Comparison of ENCODE assay signal across 8 cellular contexts in the genomic region with DNA sequence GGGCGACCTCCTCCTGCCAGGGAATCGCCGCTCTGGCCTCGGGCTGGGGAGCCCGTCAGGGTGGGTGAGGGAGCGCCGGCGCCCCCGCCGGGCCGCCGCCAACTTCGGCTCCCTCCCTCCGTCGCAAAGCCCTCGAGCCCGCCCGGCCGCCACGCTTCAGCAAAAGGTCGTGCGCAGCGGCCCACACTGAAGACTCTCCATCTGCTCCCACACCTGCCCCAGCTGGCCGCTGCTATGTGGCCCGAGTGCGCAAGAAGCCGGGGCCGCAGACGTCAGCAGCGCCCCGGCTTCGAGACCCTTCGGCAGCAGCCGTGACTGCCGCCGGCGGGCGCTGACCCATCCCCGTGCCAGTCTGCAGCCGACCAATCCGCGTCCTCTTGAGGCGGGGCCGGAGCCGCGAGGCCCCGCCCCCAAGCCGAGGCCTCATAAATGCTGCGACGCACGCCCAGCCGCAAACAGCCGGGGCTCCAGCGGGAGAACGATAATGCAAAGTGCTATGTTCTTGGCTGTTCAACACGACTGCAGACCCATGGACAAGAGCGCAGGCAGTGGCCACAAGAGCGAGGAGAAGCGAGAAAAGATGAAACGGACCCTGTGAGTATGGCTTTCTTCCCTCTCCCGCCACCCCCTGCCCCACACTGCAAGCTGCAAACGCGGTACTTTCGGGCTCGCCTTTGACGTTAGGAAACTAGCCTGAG. TPM values are rescaled to one million over a fixed set of nuclear protein-coding genes. Genes with fewer than 3 reads are reported as not detected.
DNase-seq lines count a peak whose midpoint lies in the region; ATAC-seq, FAIRE-seq and TF ChIP-seq lines count a peak whose summit lies in the region.

TSS of gene RGS2 (plus strand) at position 452 of the 698 bp plus-strand sequence. CDS start at position 485, 33 bp downstream.

- no peaks in the 10 kb centered on the region for H4K20me1 ChIP-seq in OCI-LY1 (ENCODE audit: insufficient read depth, low read length)

- H3K4me2 ChIP-seq in OCI-LY1 (ENCODE audit: low read length) = peak within 1 kb of the TSS; percentile 93

- peak within 1 kb of the TSS; percentile 77 for H2AFZ ChIP-seq in OCI-LY1 (ENCODE audit: low read length)

- peak; percentile 87 for DNase-seq in D721Med (ENCODE audit: insufficient read length, low spot score)
- DNase-seq in activated T-cell treated with anti-CD3 and anti-CD28 coated beads for 24 hours (ENCODE audit: low read depth) = peak; percentile 80
- no peak for DNase-seq in epithelial cell of prostate (ENCODE audit: low read depth, low spot score)
- peak; percentile 94 for DNase-seq in mucosa of gallbladder (ENCODE audit: low spot score)
- DNase-seq in stimulated activated CD8-positive, alpha-beta memory T cell treated with anti-CD3 and anti-CD28 coated beads, Interleukin-4, amount 100 ng/mL, for 24 hours (ENCODE audit: low read depth) = peak; percentile 81

- peaks cover 8% of the 10 kb centered on the region; the same call in 1 of the 2 replicates for H3K27me3 ChIP-seq in HUES6 (ENCODE audit: control insufficient read depth, insufficient read depth, low read length)
- no peaks in the 10 kb centered on the region for H3K27me3 ChIP-seq in OCI-LY1 (ENCODE audit: insufficient read depth, low read length)

- H3K27ac ChIP-seq in HUES6 (ENCODE audit: low read depth, low read length) (peak within 1 kb of the TSS; percentile 22; the same call in 1 of the 2 replicates), OCI-LY1 (ENCODE audit: low read depth, low read length, poor library complexity, severe bottlenecking) (peak within 1 kb of the TSS; percentile 88), epithelial cell of prostate (peak within 1 kb of the TSS; percentile 74)

- H3K4me1 ChIP-seq in HUES6 (ENCODE audit: control insufficient read depth, insufficient read depth, low read length) = peaks cover 24% of the 10 kb centered on the region
- H3K4me1 ChIP-seq in OCI-LY1 (ENCODE audit: insufficient read depth, low read length, severe bottlenecking) = peaks cover 45% of the 10 kb centered on the region

- ATAC-seq in GM21447 (IDR thresholded peaks at IDR 0.05; ENCODE audit: unreplicated experiment) = peak; percentile 78

- H3K9ac ChIP-seq in HUES6 (ENCODE audit: low read length) (peak within 1 kb of the TSS; percentile 87), OCI-LY1 (ENCODE audit: low read length) (peak within 1 kb of the TSS; percentile 69)

- H3K9me3 ChIP-seq in HUES6 (ENCODE audit: control insufficient read depth, insufficient read depth, low read depth, low read length) (no peaks in the 10 kb centered on the region), OCI-LY1 (ENCODE audit: low read length) (no peaks in the 10 kb centered on the region)

- H3K4me3 ChIP-seq in HUES6 (ENCODE audit: low read depth, low read length) (peak within 1 kb of the TSS; percentile 83), OCI-LY1 (ENCODE audit: low read depth, low read length, poor library complexity, severe bottlenecking) (peak within 1 kb of the TSS; percentile 73)

- no peaks in the 10 kb centered on the region for H3K9me2 ChIP-seq in OCI-LY1 (ENCODE audit: low read depth, low read length)

- H3K36me3 ChIP-seq in HUES6 (ENCODE audit: control insufficient read depth, insufficient read depth, low read length) (peaks cover 22% of the 10 kb centered on the region), OCI-LY1 (ENCODE audit: insufficient read depth, low read length) (peaks cover 17% of the 10 kb centered on the region; the same call in 1 of the 2 replicates)

- FAIRE-seq in D721Med (lab: Jason Lieb, UNC) = no peak

- TF ChIP-seq CTCF in D721Med (IDR thresholded peaks at IDR 0.05; ENCODE audit: insufficient read depth, missing control alignments) (peak; percentile 28), OCI-LY1 (IDR thresholded peaks at IDR 0.05; ENCODE audit: low read length) (peak; percentile 42; the same call in 1 of the 2 replicates)

- H3K79me2 ChIP-seq in OCI-LY1 (ENCODE audit: insufficient read depth, low read length) = peaks cover 5% of the 10 kb centered on the region; the same call in 1 of the 2 replicates

- H3F3A ChIP-seq in OCI-LY1 (ENCODE audit: insufficient read depth, low read length) = peaks cover 6% of the 10 kb centered on the region

RNA-seq across cellular contexts. Expression of gene RGS2, which starts in this region (rescaled TPM):
- total RNA-seq in mucosa of gallbladder = 59.7 TPM

Comparison
In these comparisons a context has a peak if more than half of its experiments do, and no peak if none do; other contexts are left out.
1. H3K27ac ChIP-seq: peak in every context shown above with its lines; median percentile 88 in OCI-LY1; 74 in epithelial cell of prostate; 22 in HUES6.